29 cellular contexts compared by ENCODE assay signal in the genomic region with DNA sequence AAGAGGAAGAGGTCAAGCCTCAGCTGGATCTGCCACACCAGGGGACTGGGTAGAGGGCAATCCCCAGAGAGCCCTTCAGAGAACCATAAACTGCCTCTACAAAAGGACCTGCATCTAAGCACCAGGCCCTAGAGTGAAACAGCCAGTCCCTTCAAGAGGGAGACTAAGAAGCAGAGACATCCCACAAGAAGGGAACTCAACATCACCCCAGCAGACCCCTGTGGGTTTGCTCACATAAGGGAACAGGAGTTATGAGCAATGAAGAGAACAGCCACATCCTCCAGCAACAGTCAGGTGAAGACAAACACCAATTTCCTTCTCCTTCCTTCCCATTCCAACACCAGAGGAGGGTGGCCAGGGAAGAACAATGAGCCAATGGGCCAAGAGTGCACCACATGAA. TPM values are rescaled to one million over a fixed set of nuclear protein-coding genes. Genes with fewer than 3 reads are reported as not detected.
DNase-seq lines count a peak whose midpoint lies in the region; ATAC-seq and TF ChIP-seq lines count a peak whose summit lies in the region.
"Had no signal": no experiment of that assay in that cellular context is flagged by ENCODE, and none has a peak within 500 bp of the region (broad histone marks: within the 10 kb centered on the region; RNA-seq: fewer than 3 reads in every experiment).

No MANE protein-coding gene starts in this region.

- H3K4me1 ChIP-seq in IMR-90 (ENCODE audit: control insufficient read depth, insufficient read depth, low read length) (no peaks in the 10 kb centered on the region), OCI-LY3 (ENCODE audit: low read length) (peaks cover 43% of the 10 kb centered on the region), HAP-1 (no peaks in the 10 kb centered on the region)
- H3K4me1 ChIP-seq: A549, SJSA1 had no signal

- peaks cover 1% of the 10 kb centered on the region for H3K9me3 Mint-ChIP-seq in activated naive CD8-positive, alpha-beta T cell treated with anti-CD3 and anti-CD28 coated beads, Interleukin-2, amount 10 ng/mL, durations not matched to agents 7 days and 5 days
- H3K9me3 Mint-ChIP-seq in activated naive CD8-positive, alpha-beta T cell treated with anti-CD3 and anti-CD28 coated beads for 36 hours = peaks cover 7% of the 10 kb centered on the region
- H3K9me3 Mint-ChIP-seq in activated T-helper 2 cell treated with anti-CD3 and anti-CD28 coated beads, Interferon-gamma antibody, Interleukin-2, Interleukin-4, amounts not matched to agents 10 μg/mL and 5 μg/mL and 100 μg/mL, durations not matched to agents 14 hours and 24 hours and 36 hours = no peaks in the 10 kb centered on the region
- H3K9me3 Mint-ChIP-seq: HFFc6, IgD-negative memory B cell had no signal

- H3K27ac Mint-ChIP-seq in activated naive CD8-positive, alpha-beta T cell treated with anti-CD3 and anti-CD28 coated beads, Interleukin-2, amount 10 ng/mL, durations not matched to agents 7 days and 5 days = peak overlapping the region; percentile 61
- H3K27ac Mint-ChIP-seq in activated naive CD8-positive, alpha-beta T cell treated with anti-CD3 and anti-CD28 coated beads for 36 hours = no peak overlapping the region
- no peak overlapping the region for H3K27ac Mint-ChIP-seq in activated T-helper 2 cell treated with anti-CD3 and anti-CD28 coated beads, Interferon-gamma antibody, Interleukin-2, Interleukin-4, amounts not matched to agents 10 μg/mL and 5 μg/mL and 100 μg/mL, durations not matched to agents 14 hours and 24 hours and 36 hours
- H3K27ac Mint-ChIP-seq: CD4-positive, alpha-beta T cell; HFFc6 had no signal

- no peak overlapping the region for H3K4me3 Mint-ChIP-seq in activated naive CD8-positive, alpha-beta T cell treated with anti-CD3 and anti-CD28 coated beads, Interleukin-2, amount 10 ng/mL, durations not matched to agents 7 days and 5 days
- H3K4me3 Mint-ChIP-seq in activated naive CD8-positive, alpha-beta T cell treated with anti-CD3 and anti-CD28 coated beads for 36 hours = no peak overlapping the region
- H3K4me3 Mint-ChIP-seq in activated T-helper 2 cell treated with anti-CD3 and anti-CD28 coated beads, Interferon-gamma antibody, Interleukin-2, Interleukin-4, amounts not matched to agents 10 μg/mL and 5 μg/mL and 100 μg/mL, durations not matched to agents 14 hours and 24 hours and 36 hours (ENCODE audit: low read depth) = no peak overlapping the region
- H3K4me3 Mint-ChIP-seq: CD4-positive, alpha-beta T cell; HFFc6; IgD-negative memory B cell had no signal

- H3K4me2 ChIP-seq in IMR-90 (ENCODE audit: low read depth, low read length) (no peak overlapping the region), OCI-LY3 (ENCODE audit: low read length) (peak overlapping the region; percentile 45)
- H3K4me2 ChIP-seq: A549; BLaER1 treated with 17β-estradiol and CSF1 and Interleukin-3, amounts not matched to agents 10 nM and 100 nM had no signal

- H4K91ac ChIP-seq in IMR-90 (ENCODE audit: insufficient read depth, low read depth, low read length) = no peak overlapping the region

- no peak overlapping the region for H2AK5ac ChIP-seq in IMR-90 (ENCODE audit: low read depth, low read length)

- BruUV-seq in IMR-90 (replicated peaks; lab: Mats Ljungman, UMichigan) = no TSS peak

- no peak for TF ChIP-seq RAD21 in IMR-90 (IDR thresholded peaks at IDR 0.05; ENCODE audit: low read length)

- peaks cover 34% of the 10 kb centered on the region for H3K4me1 Mint-ChIP-seq in activated naive CD8-positive, alpha-beta T cell treated with anti-CD3 and anti-CD28 coated beads, Interleukin-2, amount 10 ng/mL, durations not matched to agents 7 days and 5 days
- H3K4me1 Mint-ChIP-seq in activated naive CD8-positive, alpha-beta T cell treated with anti-CD3 and anti-CD28 coated beads for 36 hours = peaks cover 21% of the 10 kb centered on the region
- peaks cover 5% of the 10 kb centered on the region for H3K4me1 Mint-ChIP-seq in activated T-helper 2 cell treated with anti-CD3 and anti-CD28 coated beads, Interferon-gamma antibody, Interleukin-2, Interleukin-4, amounts not matched to agents 10 μg/mL and 5 μg/mL and 100 μg/mL, durations not matched to agents 14 hours and 24 hours and 36 hours (ENCODE audit: low read depth)

- no peak overlapping the region for H3K14ac ChIP-seq in IMR-90 (replicated peaks; ENCODE audit: low read depth, low read length)

- no peak for DNase-seq in activated naive CD8-positive, alpha-beta T cell treated with anti-CD3 and anti-CD28 coated beads, Interleukin-2, amount 10 ng/mL, durations not matched to agents 7 days and 5 days
- DNase-seq in activated naive CD8-positive, alpha-beta T cell treated with anti-CD3 and anti-CD28 coated beads for 36 hours = no peak
- no peak for DNase-seq in IMR-90
- DNase-seq in HAP-1 (ENCODE audit: low spot score in 2 of 2) = no peak
- DNase-seq in hippocampal formation (lab: John Stamatoyannopoulos, UW) = no peak
- no peak for DNase-seq in activated T-helper 2 cell treated with anti-CD3 and anti-CD28 coated beads, Interferon-gamma antibody, Interleukin-2, Interleukin-4, amounts not matched to agents 10 μg/mL and 5 μg/mL and 100 μg/mL, durations not matched to agents 14 hours and 24 hours and 36 hours (ENCODE audit: low spot score)
- DNase-seq: AML-193; CD4-positive, alpha-beta T cell; COR-L47; EL; GDM1; H7; HFFc6; Kasumi-1; NCI-H1105; NCI-H1436 treated with DMSO at 0.1 percent for 48 hours; NCI-H187 treated with DMSO at 0.1 percent for 48 hours; NCI-H446; NCI-H524 treated with DMSO at 0.1 percent for 48 hours; NCI-H774; PC-3; Right ventricle myocardium superior had no signal

- no peak overlapping the region for H3K56ac ChIP-seq in IMR-90 (ENCODE audit: extremely low read depth, insufficient read depth, low read length)

- H3K36me3 ChIP-seq in IMR-90 (ENCODE audit: control insufficient read depth, insufficient read depth, low read length) (no peaks in the 10 kb centered on the region), OCI-LY3 (replicated peaks; ENCODE audit: low read depth, low read length) (peaks cover 4% of the 10 kb centered on the region), HAP-1 (replicated peaks) (no peaks in the 10 kb centered on the region)
- H3K36me3 ChIP-seq: BLaER1 treated with 17β-estradiol and CSF1 and Interleukin-3, amounts not matched to agents 10 nM and 100 nM; SJSA1 had no signal

- TF ChIP-seq CTCF in IMR-90 (conservative IDR thresholded peaks at IDR 0.05; ENCODE audit: low read depth, low read length) (no peak), OCI-LY3 (IDR thresholded peaks at IDR 0.05; ENCODE audit: low read depth, low read length) (no peak)

- H3K79me1 ChIP-seq in IMR-90 (ENCODE audit: low read depth in 1 of 2, low read length in 2 of 2) = no peaks in the 10 kb centered on the region

- no peak overlapping the region for H4K8ac ChIP-seq in IMR-90 (ENCODE audit: low read depth in 2 of 2, low read length in 2 of 2)

- POLR2A ChIA-PET in activated naive CD8-positive, alpha-beta T cell treated with anti-CD3 and anti-CD28 coated beads, Interleukin-2, amount 10 ng/mL, durations not matched to agents 7 days and 5 days (lab: Charles Lee) = no interaction called here
- POLR2A ChIA-PET in IMR-90 (lab: Charles Lee; ENCODE audit: unreplicated experiment) = no interaction called here

- ATAC-seq in activated naive CD8-positive, alpha-beta T cell treated with anti-CD3 and anti-CD28 coated beads, Interleukin-2, amount 10 ng/mL, durations not matched to agents 7 days and 5 days (ENCODE audit: low read depth) = peak; percentile 63
- ATAC-seq in IMR-90 (ENCODE audit: low read depth) = no peak
- ATAC-seq: A549, GM12878, PC-3 had no signal

- intact Hi-C loops in IMR-90 (cut with micrococcal nuclease) = no loop called here
- intact Hi-C loops in activated T-helper 2 cell treated with anti-CD3 and anti-CD28 coated beads, Interferon-gamma antibody, Interleukin-2, Interleukin-4, amounts not matched to agents 10 μg/mL and 5 μg/mL and 100 μg/mL, durations not matched to agents 14 hours and 24 hours and 36 hours (cut with micrococcal nuclease) = no loop called here

- H4K5ac ChIP-seq in IMR-90 (ENCODE audit: low read depth, low read length) = no peak overlapping the region

- H3K18ac ChIP-seq in IMR-90 (ENCODE audit: low read depth, low read length) = no peak overlapping the region

- peak overlapping the region; percentile 9 for H2AK9ac ChIP-seq in IMR-90 (replicated peaks; ENCODE audit: low read depth, low read length, poor library complexity)

- H4K20me1 ChIP-seq in IMR-90 (ENCODE audit: insufficient read depth, low read length) = no peaks in the 10 kb centered on the region
- no peaks in the 10 kb centered on the region for H4K20me1 ChIP-seq in OCI-LY3 (ENCODE audit: insufficient read depth, low read length)
- H4K20me1 ChIP-seq: BLaER1 treated with 17β-estradiol and CSF1 and Interleukin-3, amounts not matched to agents 10 nM and 100 nM had no signal

- no peak overlapping the region for H2BK15ac ChIP-seq in IMR-90 (ENCODE audit: low read depth, low read length)

- H3K23ac ChIP-seq in IMR-90 (ENCODE audit: low read depth, low read length) = 0 out of 2 replicates have a peak overlapping the region, but pooled peaks have one; percentile 9

- CTCF ChIA-PET in IMR-90 (lab: Yijun Ruan, JAX) = no interaction called here

- H3K4me3 ChIP-seq in IMR-90 (ENCODE audit: insufficient read depth, low read depth, low read length) (no peak overlapping the region), OCI-LY3 (ENCODE audit: low read length) (no peak overlapping the region), HAP-1 (no peak overlapping the region)
- H3K4me3 ChIP-seq: A549; BLaER1 treated with 17β-estradiol and CSF1 and Interleukin-3, amounts not matched to agents 10 nM and 100 nM; GM12878; GM23248; SJSA1 had no signal

- H3K27me3 Mint-ChIP-seq in activated naive CD8-positive, alpha-beta T cell treated with anti-CD3 and anti-CD28 coated beads, Interleukin-2, amount 10 ng/mL, durations not matched to agents 7 days and 5 days = no peaks in the 10 kb centered on the region
- H3K27me3 Mint-ChIP-seq in activated naive CD8-positive, alpha-beta T cell treated with anti-CD3 and anti-CD28 coated beads for 36 hours = no peaks in the 10 kb centered on the region
- H3K27me3 Mint-ChIP-seq in activated T-helper 2 cell treated with anti-CD3 and anti-CD28 coated beads, Interferon-gamma antibody, Interleukin-2, Interleukin-4, amounts not matched to agents 10 μg/mL and 5 μg/mL and 100 μg/mL, durations not matched to agents 14 hours and 24 hours and 36 hours (ENCODE audit: low read depth) = peaks cover 5% of the 10 kb centered on the region
- H3K27me3 Mint-ChIP-seq: CD4-positive, alpha-beta T cell; IgD-negative memory B cell had no signal

- H3K9me3 ChIP-seq in IMR-90 (ENCODE audit: control insufficient read depth, insufficient read depth, low read length) (peaks cover 2% of the 10 kb centered on the region; the same call in 1 of the 2 replicates), OCI-LY3 (ENCODE audit: insufficient read depth, low read length) (0 out of 2 replicates have a peak, but pooled peaks cover 5% of the 10 kb centered on the region), HAP-1 (no peaks in the 10 kb centered on the region)
- H3K9me3 ChIP-seq: A549, SJSA1 had no signal

- TF ChIP-seq POLR2A in IMR-90 (IDR thresholded peaks at IDR 0.05; ENCODE audit: low read depth, low read length) = no peak

- no peak overlapping the region for H3K9ac ChIP-seq in IMR-90 (ENCODE audit: low read depth, low read length)
- H3K9ac ChIP-seq in OCI-LY3 (ENCODE audit: low read length) = peak overlapping the region; percentile 8; the same call in 1 of the 2 replicates
- H3K9ac ChIP-seq: BLaER1 treated with 17β-estradiol and CSF1 and Interleukin-3, amounts not matched to agents 10 nM and 100 nM; GM23248 had no signal

- no peak overlapping the region for H2BK120ac ChIP-seq in IMR-90 (ENCODE audit: low read depth, low read length)

- no peak overlapping the region for H2AFZ ChIP-seq in IMR-90 (replicated peaks; ENCODE audit: low read length, poor library complexity)
- H2AFZ ChIP-seq in OCI-LY3 (ENCODE audit: low read depth, low read length) = no peak overlapping the region; the same call in 1 of the 2 replicates
- H2AFZ ChIP-seq: GM23248 had no signal

- H3K27me3 ChIP-seq in IMR-90 (ENCODE audit: control insufficient read depth, insufficient read depth, low read length) (peaks cover 43% of the 10 kb centered on the region), OCI-LY3 (ENCODE audit: low read depth, low read length) (peaks cover 13% of the 10 kb centered on the region; the same call in 1 of the 2 replicates), HAP-1 (ENCODE audit: low read depth) (no peaks in the 10 kb centered on the region)
- H3K27me3 ChIP-seq: BLaER1 treated with 17β-estradiol and CSF1 and Interleukin-3, amounts not matched to agents 10 nM and 100 nM; SJSA1 had no signal

- peaks cover 15% of the 10 kb centered on the region for H3K36me3 Mint-ChIP-seq in activated naive CD8-positive, alpha-beta T cell treated with anti-CD3 and anti-CD28 coated beads, Interleukin-2, amount 10 ng/mL, durations not matched to agents 7 days and 5 days
- H3K36me3 Mint-ChIP-seq in activated naive CD8-positive, alpha-beta T cell treated with anti-CD3 and anti-CD28 coated beads for 36 hours = no peaks in the 10 kb centered on the region
- H3K36me3 Mint-ChIP-seq in activated T-helper 2 cell treated with anti-CD3 and anti-CD28 coated beads, Interferon-gamma antibody, Interleukin-2, Interleukin-4, amounts not matched to agents 10 μg/mL and 5 μg/mL and 100 μg/mL, durations not matched to agents 14 hours and 24 hours and 36 hours (ENCODE audit: low read depth) = no peaks in the 10 kb centered on the region
- H3K36me3 Mint-ChIP-seq: IgD-negative memory B cell had no signal

- no peaks in the 10 kb centered on the region for H3K9me1 ChIP-seq in IMR-90 (ENCODE audit: insufficient read depth, low read length)

- in situ Hi-C loops in IMR-90 (cut with MboI; ENCODE audit: low sequenced_read_pairs) = no loop called here
- in situ Hi-C loops in HAP-1 (cut with MboI; ENCODE audit: low sequenced_read_pairs) = no loop called here

- H3K79me2 ChIP-seq in OCI-LY3 (ENCODE audit: low read length) = no peaks in the 10 kb centered on the region

- no peak overlapping the region for H2BK20ac ChIP-seq in IMR-90 (ENCODE audit: low read depth, low read length)

- H2BK5ac ChIP-seq in IMR-90 (ENCODE audit: low read depth, low read length, poor library complexity, severe bottlenecking) = no peak overlapping the region

- H3K27ac ChIP-seq in IMR-90 (ENCODE audit: insufficient read depth, low read length) = no peak overlapping the region
- no peak overlapping the region for H3K27ac ChIP-seq in OCI-LY3 (ENCODE audit: low read length)
- H3K27ac ChIP-seq: A549; BLaER1 treated with 17β-estradiol and CSF1 and Interleukin-3, amounts not matched to agents 10 nM and 100 nM; GM23248; SJSA1 had no signal

- no peak overlapping the region for H3K4ac ChIP-seq in IMR-90 (ENCODE audit: low read depth, low read length)

- dilution Hi-C loops in IMR-90 (cut with HindIII; ENCODE audit: low sequenced_read_pairs, unreplicated experiment) = no loop called here

RNA-seq across cellular contexts. Expression of a gene that starts 48.9 kb away (rescaled TPM):
- total RNA-seq in activated naive CD8-positive, alpha-beta T cell treated with anti-CD3 and anti-CD28 coated beads, Interleukin-2, amount 10 ng/mL, durations not matched to agents 7 days and 5 days = 1 to 10 TPM; 1.0 to 1.2 TPM
- total RNA-seq in activated naive CD8-positive, alpha-beta T cell treated with anti-CD3 and anti-CD28 coated beads for 36 hours = 1 to 10 TPM; 2.3 to 2.4 TPM
- under 0.01 and 0.18 TPM in 2 replicates for total RNA-seq in IMR-90 (2012; rRNA removed)
- polyA plus RNA-seq in IMR-90 (2012; rRNA removed) = 0.01 and 0.03 TPM in 2 replicates
- polyA plus RNA-seq in IMR-90 (2012; cell fraction: cytosol; rRNA removed) = 0.01 TPM in 1 of 2 replicates, not detected in the other
- 0.01 and 0.03 TPM in 2 replicates for polyA plus RNA-seq in IMR-90 (2012; cell fraction: nucleus; rRNA removed; ENCODE audit: low replicate concordance)
- total RNA-seq in activated T-helper 2 cell treated with anti-CD3 and anti-CD28 coated beads, Interferon-gamma antibody, Interleukin-2, Interleukin-4, amounts not matched to agents 10 μg/mL and 5 μg/mL and 100 μg/mL, durations not matched to agents 14 hours and 24 hours and 36 hours = 0.25 and 0.28 TPM in 2 replicates
- total RNA-seq: CD4-positive, alpha-beta T cell; GM12878; H7; Right ventricle myocardium superior; SJSA1 had no signal
- polyA plus RNA-seq: GM23248 had no signal
